ENCODE assay signal across 11 cellular contexts in genomic region chr4:48203819-48204218, GRCh38.
DNase-seq lines count a peak whose midpoint lies in the region; ATAC-seq and TF ChIP-seq lines count a peak whose summit lies in the region.
"Had no signal": no experiment of that assay in that cellular context is flagged by ENCODE, and none has a peak within 500 bp of the region (broad histone marks: within the 10 kb centered on the region; RNA-seq: fewer than 3 reads in every experiment).

No MANE protein-coding gene starts in this region.

- TF ChIP-seq CTCF in esophagus squamous epithelium (IDR thresholded peaks at IDR 0.05) (no peak), BE2C (IDR thresholded peaks at IDR 0.05; ENCODE audit: low read depth, low read length) (no peak)

- TF ChIP-seq POLR2A in GM19099 (IDR thresholded peaks at IDR 0.05; ENCODE audit: extremely low read depth, insufficient read length, low read depth): peak; percentile 7
- TF ChIP-seq POLR2A in esophagus squamous epithelium (IDR thresholded peaks at IDR 0.05): no peak

- no peaks in the 10 kb centered on the region for H3K9me3 ChIP-seq in esophagus squamous epithelium
- no peaks in the 10 kb centered on the region for H3K9me3 ChIP-seq in BE2C

- no peak overlapping the region for H3K4me3 ChIP-seq in esophagus squamous epithelium
- no peak overlapping the region for H3K4me3 ChIP-seq in BE2C (ENCODE audit: low read depth, low read length)
- H3K4me3 ChIP-seq: PC-9 had no signal

- no peaks in the 10 kb centered on the region for H3K36me3 ChIP-seq in esophagus squamous epithelium
- H3K36me3 ChIP-seq in BE2C: no peaks in the 10 kb centered on the region

- intact Hi-C loops in esophagus squamous epithelium (cut with DNase I): no loop called here

- ATAC-seq in HG02588 (IDR thresholded peaks at IDR 0.05; ENCODE audit: unreplicated experiment) (peak; percentile 52), HG03439 (IDR thresholded peaks at IDR 0.05; ENCODE audit: unreplicated experiment) (peak; percentile 37)
- ATAC-seq: activated CD4-positive, CD25-positive, alpha-beta regulatory T cell treated with anti-CD3 and anti-CD28 coated beads, Interleukin-2, amount 50 U/mL, for 24 hours had no signal

- DNase-seq in inferior parietal cortex (ENCODE audit: extremely low spot score) (peak; percentile 28), esophagus squamous epithelium (lab: John Stamatoyannopoulos, UW) (no peak), NCI-H446 treated with DMSO at 0.1 percent for 48 hours (lab: John Stamatoyannopoulos, UW) (no peak), BE2C (no peak)
- no peak for DNase-seq in activated effector memory CD4-positive, alpha-beta T cell treated with Interleukin-2 at 50 U/mL for 16 hours
- DNase-seq: NCI-H1105, PC-9 had no signal

- H3K27ac ChIP-seq in esophagus squamous epithelium: no peak overlapping the region
- H3K27ac ChIP-seq: PC-9 had no signal

- H3K27me3 ChIP-seq in esophagus squamous epithelium (no peaks in the 10 kb centered on the region), BE2C (peaks cover 5% of the 10 kb centered on the region)

- H3K4me1 ChIP-seq in esophagus squamous epithelium: no peaks in the 10 kb centered on the region
- no peaks in the 10 kb centered on the region for H3K4me1 ChIP-seq in BE2C

- 56 to 77% methylated on average over 3 of the region's 3 CpGs for WGBS in esophagus squamous epithelium, 2 donors
